In the genomic region with DNA sequence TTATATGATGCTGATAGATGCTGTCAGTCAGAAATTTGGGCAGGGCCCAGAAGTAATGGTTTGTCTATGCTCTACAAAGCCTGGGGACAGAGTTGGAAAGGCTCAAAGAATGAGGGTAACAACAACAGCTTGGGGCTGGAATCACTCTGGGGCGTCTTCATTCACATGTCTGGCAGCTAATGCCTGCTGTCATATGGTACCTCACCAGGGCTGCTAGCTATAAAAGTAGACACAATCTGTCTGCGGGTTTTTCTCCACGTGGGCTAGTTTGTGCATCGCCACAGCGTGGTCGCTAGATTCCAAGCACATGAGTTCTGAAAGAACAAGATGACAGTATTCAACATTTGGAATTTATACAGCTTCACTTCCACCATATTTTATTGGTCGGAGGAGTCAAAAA, we compare ENCODE assay signal across 25 cellular contexts.
"Had no signal": no experiment of that assay in that cellular context is flagged by ENCODE, and none has a peak within 500 bp of the region (broad histone marks: within the 10 kb centered on the region; RNA-seq: fewer than 3 reads in every experiment).

No MANE protein-coding gene starts in this region.

- H2AFZ ChIP-seq: neural progenitor cell, parathyroid adenoma had no signal

- H3K27me3 ChIP-seq: neural progenitor cell, ovary, right lobe of liver, sigmoid colon, stomach, thyroid gland, tibial nerve, upper lobe of left lung, vagina had no signal

- FAIRE-seq: small intestine, urothelium cell line had no signal

- H3K27ac ChIP-seq: neural progenitor cell, ovary, parathyroid adenoma, psoas muscle, right lobe of liver, sigmoid colon, stomach, thoracic aorta, thyroid gland, tibial nerve, upper lobe of left lung, vagina had no signal

- H3K4me2 ChIP-seq: neural progenitor cell had no signal

- H3K36me3 ChIP-seq: neural progenitor cell, ovary, right lobe of liver, sigmoid colon, stomach, thoracic aorta, thyroid gland, tibial nerve, upper lobe of left lung, vagina had no signal

- H3K4me3 ChIP-seq: neural progenitor cell, ovary, psoas muscle, right lobe of liver, sigmoid colon, stomach, thoracic aorta, thyroid gland, tibial nerve, upper lobe of left lung, vagina had no signal

- ATAC-seq: psoas muscle; right cardiac atrium; right lobe of liver; stimulated activated effector memory CD8-positive, alpha-beta T cell treated with anti-CD3 and anti-CD28 coated beads, Interleukin-12 subunit alpha, Interleukin-12 subunit beta, amount 100 ng/mL, for 72 hours; stimulated activated naive B cell treated with anti-CD40 and anti-IgM and Interleukin-4, amounts not matched to agents 10 μg/mL and 1 μg/mL and 100 μg/mL, for 72 hours had no signal

- H3K9ac ChIP-seq: neural progenitor cell, parathyroid adenoma had no signal

- H3K79me2 ChIP-seq: parathyroid adenoma had no signal

- DNase-seq: occipital lobe; ovary; posterior cingulate gyrus; psoas muscle; right cardiac atrium; right lobe of liver; sigmoid colon; small intestine; stimulated activated CD4-positive, alpha-beta T cell treated with anti-CD3 and anti-CD28 coated beads, Interleukin-15, amount 100 ng/mL, for 24 hours; stimulated activated CD4-positive, alpha-beta T cell treated with anti-CD3 and anti-CD28 coated beads, Interleukin-2, amount 100 ng/mL, for 24 hours; stimulated activated CD4-positive, alpha-beta T cell treated with anti-CD3 and anti-CD28 coated beads, Interleukin-2, amount 100 ng/mL, for 48 hours; stimulated activated CD4-positive, alpha-beta T cell treated with anti-CD3 and anti-CD28 coated beads, Interleukin-4, amount 100 ng/mL, for 24 hours; stimulated activated naive B cell treated with anti-CD40 and anti-IgM and Interleukin-4, amounts not matched to agents 10 μg/mL and 1 μg/mL and 100 μg/mL, for 72 hours; stimulated activated naive CD4-positive, alpha-beta T cell treated with Interleukin-2 at 50 U/mL for 16 hours; stomach; thyroid gland; trophoblast cell; upper lobe of left lung had no signal

- H3K4me1 ChIP-seq: neural progenitor cell, parathyroid adenoma, psoas muscle, right lobe of liver, sigmoid colon, stomach, thyroid gland, tibial nerve, upper lobe of left lung, vagina had no signal

- H3K9me3 ChIP-seq: ovary, right lobe of liver, sigmoid colon, thyroid gland, upper lobe of left lung, vagina had no signal
